ENCODE assay signal across 8 cellular contexts in genomic region chr22:50249382-50250248, GRCh38. TPM values are rescaled to one million over a fixed set of nuclear protein-coding genes. Genes with fewer than 3 reads are reported as not detected.
DNase-seq lines count a peak whose midpoint lies in the region; ATAC-seq and TF ChIP-seq lines count a peak whose summit lies in the region.
"Had no signal": no experiment of that assay in that cellular context is flagged by ENCODE, and none has a peak within 500 bp of the region (broad histone marks: within the 10 kb centered on the region; RNA-seq: fewer than 3 reads in every experiment).

No MANE protein-coding gene starts in this region.

- H3K4me2 ChIP-seq in GM23248 (ENCODE audit: unreplicated experiment) (peak overlapping the region; percentile 80), neural cell (ENCODE audit: low read length) (no peak overlapping the region)

- H3K36me3 Mint-ChIP-seq in activated CD8-positive, alpha-beta T cell treated with anti-CD3 and anti-CD28 coated beads for 36 hours (ENCODE audit: low read depth): peaks cover 13% of the 10 kb centered on the region

- TF ChIP-seq POLR2A in gastroesophageal sphincter (IDR thresholded peaks at IDR 0.05): no peak

- DNase-seq in GM23248 (no peak), SK-N-DZ (ENCODE audit: low spot score) (no peak)
- DNase-seq in activated CD8-positive, alpha-beta T cell treated with anti-CD3 and anti-CD28 coated beads for 36 hours: no peak
- DNase-seq: KG1, T1000 had no signal

- peak overlapping the region; percentile 81; the same call in 1 of the 2 replicates for H3K9ac ChIP-seq in GM23248
- peak overlapping the region; percentile 71 for H3K9ac ChIP-seq in neural cell (ENCODE audit: low read length)

- peak overlapping the region; percentile 85 for H3K4me3 Mint-ChIP-seq in activated CD8-positive, alpha-beta T cell treated with anti-CD3 and anti-CD28 coated beads for 36 hours

- no peaks in the 10 kb centered on the region for H4K20me1 ChIP-seq in GM23248 (ENCODE audit: insufficient read depth)
- H4K20me1 ChIP-seq in neural cell (ENCODE audit: insufficient read depth): no peaks in the 10 kb centered on the region

- H3K9me3 Mint-ChIP-seq in activated CD8-positive, alpha-beta T cell treated with anti-CD3 and anti-CD28 coated beads for 36 hours: no peaks in the 10 kb centered on the region

- TF ChIP-seq EP300 in neural cell (conservative IDR thresholded peaks at IDR 0.05; ENCODE audit: poor library complexity, severe bottlenecking): no peak
- no peak for TF ChIP-seq EP300 in gastroesophageal sphincter (IDR thresholded peaks at IDR 0.05)

- H3K27ac ChIP-seq in GM23248 (no peak overlapping the region), neural cell (ENCODE audit: low read length) (no peak overlapping the region), gastroesophageal sphincter (no peak overlapping the region)

- H3K4me1 ChIP-seq in GM23248 (ENCODE audit: insufficient read depth) (peaks cover 7% of the 10 kb centered on the region; the same call in 1 of the 2 replicates), gastroesophageal sphincter (peaks cover 0 to 70% (median 32%) of the 10 kb centered on the region in 3 donors)

- no peak overlapping the region for H2AFZ ChIP-seq in GM23248
- no peak overlapping the region for H2AFZ ChIP-seq in neural cell (ENCODE audit: low read depth, low read length)

- no peak for TF ChIP-seq CTCF in activated CD8-positive, alpha-beta T cell treated with anti-CD3 and anti-CD28 coated beads for 36 hours (IDR thresholded peaks at IDR 0.05)
- no peak for TF ChIP-seq CTCF in neural cell (IDR thresholded peaks at IDR 0.05; ENCODE audit: poor library complexity, severe bottlenecking)
- TF ChIP-seq CTCF in gastroesophageal sphincter (IDR thresholded peaks at IDR 0.05): no peak

- POLR2A ChIA-PET in activated CD8-positive, alpha-beta T cell treated with anti-CD3 and anti-CD28 coated beads for 36 hours (lab: Charles Lee): interaction anchor here (1.3 to 2.6 kb wide), 3 partner anchors 10 to 93 kb away, joined by 3 to 7 read pairs (median 5); no protein-coding TSS in a partner anchor

- CTCF ChIA-PET in activated CD8-positive, alpha-beta T cell treated with anti-CD3 and anti-CD28 coated beads for 36 hours (lab: Charles Lee): interaction anchor here (1.3 to 2.0 kb wide), 2 partner anchors 13 to 248 kb away, joined by 4 to 6 read pairs; no protein-coding TSS in a partner anchor

- no peaks in the 10 kb centered on the region for H3K36me3 ChIP-seq in GM23248 (ENCODE audit: low read depth)
- H3K36me3 ChIP-seq in neural cell (ENCODE audit: insufficient read depth, low read length): no peaks in the 10 kb centered on the region
- H3K36me3 ChIP-seq in gastroesophageal sphincter: peaks cover 0 to 28% of the 10 kb centered on the region in 2 donors

- H3K27ac Mint-ChIP-seq in activated CD8-positive, alpha-beta T cell treated with anti-CD3 and anti-CD28 coated beads for 36 hours: no peak overlapping the region

- H3K9me3 ChIP-seq in GM23248 (ENCODE audit: low read depth): no peaks in the 10 kb centered on the region
- H3K9me3 ChIP-seq in neural cell (ENCODE audit: low read length): no peaks in the 10 kb centered on the region
- H3K9me3 ChIP-seq in gastroesophageal sphincter: no peaks in the 10 kb centered on the region

- peaks cover 20% of the 10 kb centered on the region for H3K4me1 Mint-ChIP-seq in activated CD8-positive, alpha-beta T cell treated with anti-CD3 and anti-CD28 coated beads for 36 hours (ENCODE audit: low read depth)

- H3K4me3 ChIP-seq in GM23248: peak overlapping the region; percentile 80
- peak overlapping the region; percentile 75 for H3K4me3 ChIP-seq in neural cell (ENCODE audit: low read length)
- no peak overlapping the region for H3K4me3 ChIP-seq in gastroesophageal sphincter

- in situ Hi-C loops in GM23248 (cut with MboI): no loop called here

- no peaks in the 10 kb centered on the region for H3K27me3 Mint-ChIP-seq in activated CD8-positive, alpha-beta T cell treated with anti-CD3 and anti-CD28 coated beads for 36 hours

- intact Hi-C loops in activated CD8-positive, alpha-beta T cell treated with anti-CD3 and anti-CD28 coated beads for 36 hours (cut with micrococcal nuclease): loop anchor here (5.0 kb wide), 1 partner anchor 93 kb away; the partner anchor contains the start of gene PPP6R2

- H3F3A ChIP-seq in GM23248 (ENCODE audit: insufficient read depth) (no peaks in the 10 kb centered on the region), neural cell (ENCODE audit: insufficient read depth, low read length, poor library complexity, severe bottlenecking) (no peaks in the 10 kb centered on the region)

- no peak for ATAC-seq in activated CD8-positive, alpha-beta T cell treated with anti-CD3 and anti-CD28 coated beads for 36 hours
- ATAC-seq in GM18519 (IDR thresholded peaks at IDR 0.05; ENCODE audit: low FRiP score, unreplicated experiment) (no peak), gastroesophageal sphincter (no peak)

- H3K27me3 ChIP-seq in GM23248 (replicated peaks; ENCODE audit: insufficient read depth) (no peaks in the 10 kb centered on the region), neural cell (ENCODE audit: insufficient read depth, low read depth, low read length) (no peaks in the 10 kb centered on the region), gastroesophageal sphincter (no peaks in the 10 kb centered on the region)

- 80% methylated on average over 29 of the region's 29 CpGs for WGBS in GM23248 (ENCODE audit: low coverage in 1 of 2, low lambda C conversion rate in 2 of 2, missing lambda C conversion rate in 2 of 2), 2 experiments
- WGBS in gastroesophageal sphincter (ENCODE audit: low coverage in 1 of 2), 2 donors: no CpG with 5 or more reads among the region's 29 CpGs

- H3K9me2 ChIP-seq in GM23248 (ENCODE audit: insufficient read depth) (no peaks in the 10 kb centered on the region), neural cell (ENCODE audit: insufficient read depth, low read length) (no peaks in the 10 kb centered on the region)

- TF ChIP-seq RAD21 in neural cell (conservative IDR thresholded peaks at IDR 0.05): no peak

- H3K79me2 ChIP-seq in GM23248 (ENCODE audit: insufficient read depth) (peaks cover 39% of the 10 kb centered on the region), neural cell (replicated peaks; ENCODE audit: insufficient read depth, low read length) (no peaks in the 10 kb centered on the region)

TF ChIP-seq in neural cell, 6 proteins besides CTCF, POLR2A, EP300 and RAD21:
- TF ChIP-seq POLR2AphosphoS5 (IDR thresholded peaks at IDR 0.05): no peak

RNA-seq across cellular contexts. Expression of gene HDAC10, which starts 1.4 kb away (rescaled TPM):
- 16.8 and 19.2 TPM in 2 replicates for total RNA-seq in GM23248 (2014; rRNA removed; shearing (Covaris generic))
- polyA plus RNA-seq in GM23248 (2016; fragmentation: Nextera tagmentation; extraction: Ambion mirVana) (4.3 and 6.6 TPM in 2 replicates), neural cell (39.1 and 40.5 TPM in 2 replicates)
- 10 to 100 TPM; 43.0 to 44.3 TPM for total RNA-seq in activated CD8-positive, alpha-beta T cell treated with anti-CD3 and anti-CD28 coated beads for 36 hours
- 28.7 and 29.2 TPM in 2 replicates for polyA minus RNA-seq in neural cell
- polyA plus RNA-seq in SK-N-DZ (2014; cell fraction: cytosol; rRNA removed): 14.2 and 18.3 TPM in 2 replicates
- polyA plus RNA-seq in SK-N-DZ (2014; cell fraction: nucleus; rRNA removed): 244 and 259 TPM in 2 replicates
- 10 to 100 TPM in 3 of 4 donors, 1 to 10 TPM in 1; 9.4 to 24.7 (median 12.5) TPM for total RNA-seq in gastroesophageal sphincter

RNA-seq across cellular contexts. Expression of gene TUBGCP6, which starts 4.8 kb away (rescaled TPM):
- 32.0 and 33.8 TPM in 2 replicates for total RNA-seq in GM23248 (2014; rRNA removed; shearing (Covaris generic))
- polyA plus RNA-seq in GM23248 (2016; fragmentation: Nextera tagmentation; extraction: Ambion mirVana) (13.2 and 16.6 TPM in 2 replicates), neural cell (74.5 and 89.1 TPM in 2 replicates)
- total RNA-seq in activated CD8-positive, alpha-beta T cell treated with anti-CD3 and anti-CD28 coated beads for 36 hours: 10 to 100 TPM; 44.8 to 47.2 TPM
- polyA minus RNA-seq in neural cell: 58.4 and 60.8 TPM in 2 replicates
- polyA plus RNA-seq in SK-N-DZ (2014; cell fraction: cytosol; rRNA removed): 21.2 and 23.3 TPM in 2 replicates
- 225 and 301 TPM in 2 replicates for polyA plus RNA-seq in SK-N-DZ (2014; cell fraction: nucleus; rRNA removed)
- total RNA-seq in gastroesophageal sphincter: 10 to 100 TPM; 26.1 to 48.3 (median 37.4) TPM

RNA-seq across cellular contexts. Expression of gene MAPK12, which starts 11.9 kb away (rescaled TPM):
- 22.8 and 28.7 TPM in 2 replicates for total RNA-seq in GM23248 (2014; rRNA removed; shearing (Covaris generic))
- polyA plus RNA-seq in GM23248 (2016; fragmentation: Nextera tagmentation; extraction: Ambion mirVana) (20.7 and 23.2 TPM in 2 replicates), neural cell (36.7 and 53.3 TPM in 2 replicates)
- total RNA-seq in activated CD8-positive, alpha-beta T cell treated with anti-CD3 and anti-CD28 coated beads for 36 hours: 1 to 10 TPM; 7.9 to 9.2 TPM
- polyA minus RNA-seq in neural cell: 24.3 and 25.1 TPM in 2 replicates
- 84.1 and 85.6 TPM in 2 replicates for polyA plus RNA-seq in SK-N-DZ (2014; cell fraction: cytosol; rRNA removed)
- 421 and 514 TPM in 2 replicates for polyA plus RNA-seq in SK-N-DZ (2014; cell fraction: nucleus; rRNA removed)
- 10 to 100 TPM; 10.1 to 18.4 (median 14.0) TPM for total RNA-seq in gastroesophageal sphincter

RNA-seq across cellular contexts. Expression of gene MAPK11, which starts 20.6 kb away (rescaled TPM):
- 9.8 and 12.3 TPM in 2 replicates for total RNA-seq in GM23248 (2014; rRNA removed; shearing (Covaris generic))
- polyA plus RNA-seq in GM23248 (2016; fragmentation: Nextera tagmentation; extraction: Ambion mirVana) (1.0 and 1.2 TPM in 2 replicates), neural cell (36.3 and 55.0 TPM in 2 replicates)
- 1 to 10 TPM; 5.9 to 6.2 TPM for total RNA-seq in activated CD8-positive, alpha-beta T cell treated with anti-CD3 and anti-CD28 coated beads for 36 hours
- polyA minus RNA-seq in neural cell: 11.2 and 15.3 TPM in 2 replicates
- polyA plus RNA-seq in SK-N-DZ (2014; cell fraction: cytosol; rRNA removed): 12.7 and 14.7 TPM in 2 replicates
- polyA plus RNA-seq in SK-N-DZ (2014; cell fraction: nucleus; rRNA removed): 144 and 172 TPM in 2 replicates
- 10 to 100 TPM in 2 of 4 donors, 1 to 10 TPM in 2; 6.8 to 11.5 (median 10.4) TPM for total RNA-seq in gastroesophageal sphincter

RNA-seq across cellular contexts. Expression of gene SELENOO, which starts 48.8 kb away (rescaled TPM):
- total RNA-seq in GM23248 (2014; rRNA removed; shearing (Covaris generic)): 24.3 and 29.1 TPM in 2 replicates
- 5.0 and 9.6 TPM in 2 replicates for polyA plus RNA-seq in GM23248 (2016; fragmentation: Nextera tagmentation; extraction: Ambion mirVana)
- total RNA-seq in activated CD8-positive, alpha-beta T cell treated with anti-CD3 and anti-CD28 coated beads for 36 hours: 10 to 100 TPM; 24.0 to 25.5 TPM
- polyA plus RNA-seq in neural cell: 42.0 and 54.2 TPM in 2 replicates
- polyA minus RNA-seq in neural cell: 8.5 and 9.7 TPM in 2 replicates
- polyA plus RNA-seq in SK-N-DZ (2014; cell fraction: cytosol; rRNA removed): 32.9 and 34.5 TPM in 2 replicates
- 120 and 155 TPM in 2 replicates for polyA plus RNA-seq in SK-N-DZ (2014; cell fraction: nucleus; rRNA removed)
- total RNA-seq in gastroesophageal sphincter: 10 to 100 TPM; 19.9 to 42.6 (median 27.3) TPM

Comparison
In these comparisons a context has a peak if more than half of its experiments do, and no peak if none do; other contexts are left out.
1. H3K4me3 ChIP-seq: peak in GM23248 (single experiment) and neural cell (single experiment); none in gastroesophageal sphincter (0 of 2).